ENCODE assay signal across 2 cellular contexts in genomic region chr1:203126151-203126865, GRCh38.
TF ChIP-seq lines count a peak whose summit lies in the region.

No MANE protein-coding gene starts in this region.

TF ChIP-seq in IMR-90, 13 proteins besides CTCF, POLR2A, EP300 and RAD21:
- TF ChIP-seq, protein P1, sequence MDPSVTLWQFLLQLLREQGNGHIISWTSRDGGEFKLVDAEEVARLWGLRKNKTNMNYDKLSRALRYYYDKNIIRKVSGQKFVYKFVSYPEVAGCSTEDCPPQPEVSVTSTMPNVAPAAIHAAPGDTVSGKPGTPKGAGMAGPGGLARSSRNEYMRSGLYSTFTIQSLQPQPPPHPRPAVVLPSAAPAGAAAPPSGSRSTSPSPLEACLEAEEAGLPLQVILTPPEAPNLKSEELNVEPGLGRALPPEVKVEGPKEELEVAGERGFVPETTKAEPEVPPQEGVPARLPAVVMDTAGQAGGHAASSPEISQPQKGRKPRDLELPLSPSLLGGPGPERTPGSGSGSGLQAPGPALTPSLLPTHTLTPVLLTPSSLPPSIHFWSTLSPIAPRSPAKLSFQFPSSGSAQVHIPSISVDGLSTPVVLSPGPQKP (IDR thresholded peaks at IDR 0.05; ENCODE audit: borderline replicate concordance, low read depth, low read length): no peak
- TF ChIP-seq BHLHE40 (IDR thresholded peaks at IDR 0.05; ENCODE audit: low read depth, low read length) (no peak), SMC3 (IDR thresholded peaks at IDR 0.05; ENCODE audit: low read depth, low read length) (0 out of 2 replicates have a peak, but pooled peaks have one; percentile 21)

TF ChIP-seq in HepG2, 621 proteins besides CTCF, POLR2A, EP300 and RAD21:
- TF ChIP-seq ZNF263 (CRISPR knock-in tag; IDR thresholded peaks at IDR 0.05) (peak; percentile 46; the same call in 1 of the 2 replicates), MTA3 (CRISPR knock-in tag; IDR thresholded peaks at IDR 0.05) (no peak)
